Comparison of ENCODE assay signal across 6 cellular contexts in the genomic region with DNA sequence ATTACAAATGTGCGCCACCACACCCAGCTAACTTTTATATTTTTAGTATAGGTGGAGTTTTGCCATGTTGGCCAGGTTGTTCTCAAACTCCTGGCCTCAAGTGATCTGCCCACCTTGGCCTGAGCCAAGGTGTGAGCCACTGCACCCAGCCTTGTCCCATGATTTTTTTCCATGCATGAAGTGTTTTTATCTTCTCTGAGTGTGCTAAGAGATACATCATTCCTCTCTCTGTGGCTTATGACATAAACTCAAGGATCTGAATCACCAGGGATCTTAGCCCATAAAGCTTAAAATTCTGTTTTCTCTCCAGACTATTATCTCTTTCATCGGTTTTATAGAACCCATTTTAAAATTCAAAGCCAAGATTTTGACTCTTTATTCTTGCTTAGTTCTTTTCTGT.
"Had no signal": no experiment of that assay in that cellular context is flagged by ENCODE, and none has a peak within 500 bp of the region (broad histone marks: within the 10 kb centered on the region; RNA-seq: fewer than 3 reads in every experiment).

No MANE protein-coding gene starts in this region.

- H3K4me1 Mint-ChIP-seq: IgD-negative memory B cell had no signal

- H3K27ac ChIP-seq: HL-60 had no signal

- H3K36me3 Mint-ChIP-seq: IgD-negative memory B cell had no signal

- H3K27ac Mint-ChIP-seq: IgD-negative memory B cell had no signal

- DNase-seq: H9, HCEC 1CT, KBM-7 had no signal

- ATAC-seq: HepG2 had no signal

- H3K4me3 Mint-ChIP-seq: H9, IgD-negative memory B cell had no signal
